In genomic region chr3:16802382-16802781, GRCh38 we compare ENCODE assay signal across 10 cellular contexts.
DNase-seq lines count a peak whose midpoint lies in the region; ATAC-seq and TF ChIP-seq lines count a peak whose summit lies in the region.
"Had no signal": no experiment of that assay in that cellular context is flagged by ENCODE, and none has a peak within 500 bp of the region (broad histone marks: within the 10 kb centered on the region; RNA-seq: fewer than 3 reads in every experiment).

No MANE protein-coding gene starts in this region.

- WGBS in mesendoderm (ENCODE audit: extremely low coverage, insufficient coverage, low lambda C conversion rate), result no CpG with 5 or more reads among the region's 3 CpGs

- no peaks in the 10 kb centered on the region for H3K9me3 ChIP-seq in BE2C
- H3K9me3 ChIP-seq: vagina had no signal

- ATAC-seq in GM18517 (IDR thresholded peaks at IDR 0.05; ENCODE audit: unreplicated experiment) (peak; percentile 73), GM21515 (IDR thresholded peaks at IDR 0.05; ENCODE audit: unreplicated experiment) (peak; percentile 72)

- H3K4ac ChIP-seq in mesendoderm (ENCODE audit: low read depth, low read length), result no peak overlapping the region

- peak overlapping the region in 2 of 4 donors; percentile 7 to 10 for H3K4me3 Mint-ChIP-seq in IgD-negative memory B cell

- peak overlapping the region; percentile 12 to 91 (median 21) for H3K27ac Mint-ChIP-seq in IgD-negative memory B cell

- no peak overlapping the region for H2BK120ac ChIP-seq in mesendoderm (ENCODE audit: low read depth, low read length)

- no peak overlapping the region for H4K8ac ChIP-seq in mesendoderm (ENCODE audit: low read depth, low read length)

- H2BK5ac ChIP-seq in mesendoderm (ENCODE audit: low read length), result no peak overlapping the region

- DNase-seq in mesendoderm (peak; percentile 11), BE2C (no peak), LoVo (ENCODE audit: low spot score) (no peak), NCI-H510A treated with DMSO at 0.1 percent for 48 hours (lab: John Stamatoyannopoulos, UW) (no peak)
- DNase-seq: amniotic stem cell; stimulated activated CD4-positive, alpha-beta T cell treated with anti-CD3 and anti-CD28 coated beads, Interleukin-2, amount 100 ng/mL, for 24 hours had no signal

- H3K79me2 ChIP-seq in mesendoderm (ENCODE audit: control insufficient read depth, insufficient read depth, low read length), result no peaks in the 10 kb centered on the region

- H3K79me1 ChIP-seq in mesendoderm (ENCODE audit: low read length), result no peaks in the 10 kb centered on the region

- H3K36me3 ChIP-seq in mesendoderm (ENCODE audit: control insufficient read depth, insufficient read depth, low read length), result no peaks in the 10 kb centered on the region
- H3K36me3 ChIP-seq in BE2C, result no peaks in the 10 kb centered on the region
- H3K36me3 ChIP-seq: vagina had no signal

- H3K36me3 Mint-ChIP-seq in IgD-negative memory B cell, result no peaks in the 10 kb centered on the region

- H3K23ac ChIP-seq in mesendoderm (ENCODE audit: low read length), result no peak overlapping the region

- H3K56ac ChIP-seq in mesendoderm (ENCODE audit: low read length), result no peak overlapping the region

- H3K27me3 Mint-ChIP-seq in IgD-negative memory B cell, result peaks cover 1% of the 10 kb centered on the region

- H4K5ac ChIP-seq in mesendoderm (ENCODE audit: low read length), result no peak overlapping the region

- H3K27me3 ChIP-seq in mesendoderm (ENCODE audit: insufficient read depth, low read length, poor library complexity) (no peaks in the 10 kb centered on the region), BE2C (no peaks in the 10 kb centered on the region)
- H3K27me3 ChIP-seq: vagina had no signal

- no peak overlapping the region for H2BK15ac ChIP-seq in mesendoderm (replicated peaks; ENCODE audit: low read depth)

- H3K18ac ChIP-seq in mesendoderm (ENCODE audit: low read length), result no peak overlapping the region

- no peak for TF ChIP-seq CTCF in BE2C (IDR thresholded peaks at IDR 0.05; ENCODE audit: low read depth, low read length)

- no peak overlapping the region for H3K9ac ChIP-seq in mesendoderm (ENCODE audit: low read length)

- no peak overlapping the region for H2AK5ac ChIP-seq in mesendoderm (ENCODE audit: low read length)

- H3K27ac ChIP-seq in mesendoderm (ENCODE audit: low read depth, low read length), result no peak overlapping the region
- H3K27ac ChIP-seq: vagina had no signal

- H3K9me3 Mint-ChIP-seq in IgD-negative memory B cell, result no peaks in the 10 kb centered on the region

- H3K4me2 ChIP-seq in mesendoderm (ENCODE audit: low read length), result no peak overlapping the region

- H3K4me3 ChIP-seq in mesendoderm (ENCODE audit: low read length) (no peak overlapping the region), BE2C (ENCODE audit: low read depth, low read length) (no peak overlapping the region)
- H3K4me3 ChIP-seq: vagina had no signal

- no peaks in the 10 kb centered on the region for H3K4me1 ChIP-seq in mesendoderm (ENCODE audit: control insufficient read depth, low read depth, low read length)
- H3K4me1 ChIP-seq in BE2C, result no peaks in the 10 kb centered on the region
- H3K4me1 ChIP-seq: vagina had no signal

- H3K4me1 Mint-ChIP-seq in IgD-negative memory B cell, result peaks cover 18 to 22% (median 22%) of the 10 kb centered on the region in 3 donors
